Comparison of ENCODE assay signal across 30 cellular contexts in the genomic region with DNA sequence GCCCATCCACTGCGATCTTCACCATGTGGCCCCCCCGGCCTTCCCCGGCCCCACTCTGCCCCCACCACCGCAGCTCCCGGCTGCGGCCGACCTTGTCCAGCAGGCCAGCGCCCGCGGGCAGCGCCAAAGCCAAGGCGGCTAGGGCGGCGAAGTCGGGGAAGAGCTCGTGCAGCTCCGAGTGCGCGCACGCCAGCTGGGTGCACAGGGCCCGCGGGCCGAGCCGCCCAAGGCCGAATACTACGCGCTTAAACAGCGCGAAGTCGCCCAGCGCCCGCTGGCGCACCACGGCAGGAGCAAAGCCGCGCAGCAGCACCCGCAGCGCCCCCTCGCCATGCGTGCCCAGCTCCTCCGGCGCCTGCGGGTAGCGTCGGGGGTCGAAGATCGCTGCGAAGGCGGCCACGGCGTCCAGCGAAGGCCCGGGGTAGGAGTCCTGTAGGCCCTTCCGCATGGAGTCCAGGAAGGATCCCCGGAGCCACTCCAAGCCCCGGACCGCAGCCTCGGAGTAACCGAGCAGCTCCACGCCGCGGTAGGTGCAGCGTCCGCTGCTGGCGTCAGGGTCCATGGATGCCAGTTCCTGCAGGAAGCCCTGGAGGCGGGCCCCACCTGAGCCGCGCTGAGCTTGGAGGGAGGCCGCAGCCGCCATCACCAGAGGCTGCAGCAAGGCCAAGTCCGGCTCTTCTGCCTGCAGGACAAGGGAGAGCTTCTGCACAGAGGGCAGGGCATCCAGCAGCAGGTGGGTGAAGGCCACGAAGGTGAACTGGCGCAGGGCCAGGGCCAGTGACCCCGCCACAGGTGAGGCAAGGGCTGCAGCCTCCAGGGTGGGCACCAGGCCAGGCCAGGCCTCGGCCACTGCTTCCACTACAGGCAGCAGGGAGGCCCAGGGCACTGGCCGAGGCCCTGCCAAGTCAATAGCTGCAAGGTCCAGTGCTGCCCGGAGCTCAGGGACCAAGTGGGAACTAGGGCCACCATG. TPM values are rescaled to one million over a fixed set of nuclear protein-coding genes. Genes with fewer than 3 reads are reported as not detected.
DNase-seq lines count a peak whose midpoint lies in the region; ATAC-seq, FAIRE-seq and TF ChIP-seq lines count a peak whose summit lies in the region.
"Had no signal": no experiment of that assay in that cellular context is flagged by ENCODE, and none has a peak within 500 bp of the region (broad histone marks: within the 10 kb centered on the region; RNA-seq: fewer than 3 reads in every experiment).

No MANE protein-coding gene starts in this region.

- POLR2A ChIA-PET in activated naive CD8-positive, alpha-beta T cell treated with anti-CD3 and anti-CD28 coated beads, Interleukin-2, amount 10 ng/mL, durations not matched to agents 7 days and 5 days (lab: Charles Lee), result interaction anchor here (1.1 to 2.7 kb wide), 2 partner anchors 22 to 72 kb away, joined by 5 to 8 read pairs; a partner anchor contains a TSS
- POLR2A ChIA-PET in CD4-positive, alpha-beta T cell (lab: Charles Lee), result interaction anchor here (0.8 kb wide), 1 partner anchor 22 kb away, joined by 3 read pairs; a partner anchor contains a TSS

- TF ChIP-seq CTCF in left lung (IDR thresholded peaks at IDR 0.05) (no peak), upper lobe of right lung (IDR thresholded peaks at IDR 0.05) (no peak)
- no peak for TF ChIP-seq CTCF in CD4-positive, alpha-beta T cell (IDR thresholded peaks at IDR 0.05)

- H3K27me3 ChIP-seq in left lung (peaks cover 4 to 18% of the 10 kb centered on the region in 2 donors), upper lobe of right lung (no peaks in the 10 kb centered on the region)
- peaks cover 4% of the 10 kb centered on the region for H3K27me3 ChIP-seq in CD4-positive, alpha-beta T cell (ENCODE audit: control insufficient read depth, insufficient read depth, low read length)
- H3K27me3 ChIP-seq: body of pancreas, colonic mucosa, pancreas had no signal

- H3K27ac ChIP-seq in left lung, result no peak overlapping the region
- no peak overlapping the region for H3K27ac ChIP-seq in upper lobe of right lung
- no peak overlapping the region for H3K27ac ChIP-seq in CD4-positive, alpha-beta T cell (ENCODE audit: low read depth, low read length)
- H3K27ac ChIP-seq: body of pancreas, colonic mucosa, epithelial cell of prostate, GM23248, HL-60, pancreas had no signal

- H3K4me3 ChIP-seq in left lung (no peak overlapping the region), upper lobe of right lung (no peak overlapping the region)
- H3K4me3 ChIP-seq: body of pancreas, colonic mucosa, GM12878, GM23248, pancreas had no signal

- no peaks in the 10 kb centered on the region for H3K9me3 Mint-ChIP-seq in activated naive CD8-positive, alpha-beta T cell treated with anti-CD3 and anti-CD28 coated beads, Interleukin-2, amount 10 ng/mL, durations not matched to agents 7 days and 5 days
- no peaks in the 10 kb centered on the region for H3K9me3 Mint-ChIP-seq in activated naive CD8-positive, alpha-beta T cell treated with anti-CD3 and anti-CD28 coated beads, Interleukin-2, amount 50 U/mL, for 24 hours
- no peaks in the 10 kb centered on the region for H3K9me3 Mint-ChIP-seq in dendritic cell treated with granulocyte-macrophage colony-stimulating factor and Interleukin-4, amounts not matched to agents 40 ng/mL and 50 ng/mL, for 4 days
- H3K9me3 Mint-ChIP-seq in CD4-positive, alpha-beta T cell, result no peaks in the 10 kb centered on the region
- H3K9me3 Mint-ChIP-seq: activated naive CD4-positive, alpha-beta T cell treated with anti-CD3 and anti-CD28 coated beads, Interleukin-2, amount 50 U/mL, for 24 hours; naive thymus-derived CD4-positive, alpha-beta T cell had no signal

- ATAC-seq in activated naive CD8-positive, alpha-beta T cell treated with anti-CD3 and anti-CD28 coated beads, Interleukin-2, amount 10 ng/mL, durations not matched to agents 7 days and 5 days (ENCODE audit: low read depth), result no peak
- ATAC-seq in activated naive CD8-positive, alpha-beta T cell treated with anti-CD3 and anti-CD28 coated beads, Interleukin-2, amount 50 U/mL, for 24 hours, result no peak
- peak; percentile 21 for ATAC-seq in left lung
- peak; percentile 30 for ATAC-seq in upper lobe of right lung
- no peak for ATAC-seq in CD4-positive, alpha-beta T cell (ENCODE audit: poor library complexity)
- ATAC-seq in HG03354 (IDR thresholded peaks at IDR 0.05; ENCODE audit: poor library complexity, severe bottlenecking, unreplicated experiment), result no peak
- ATAC-seq: body of pancreas; GM12878; naive thymus-derived CD4-positive, alpha-beta T cell; pancreas had no signal

- no peaks in the 10 kb centered on the region for H3K36me3 ChIP-seq in left lung
- H3K36me3 ChIP-seq in upper lobe of right lung, result no peaks in the 10 kb centered on the region
- H3K36me3 ChIP-seq: colonic mucosa, pancreas had no signal

- intact Hi-C loops in dendritic cell treated with granulocyte-macrophage colony-stimulating factor and Interleukin-4, amounts not matched to agents 40 ng/mL and 50 ng/mL, for 4 days (cut with micrococcal nuclease), result no loop called here
- intact Hi-C loops in left lung (cut with DNase I) (no loop called here), upper lobe of right lung (cut with DNase I) (no loop called here)
- intact Hi-C loops in CD4-positive, alpha-beta T cell (cut with DNase I, micrococcal nuclease), result no loop called here

- no peaks in the 10 kb centered on the region for H3K36me3 Mint-ChIP-seq in activated naive CD8-positive, alpha-beta T cell treated with anti-CD3 and anti-CD28 coated beads, Interleukin-2, amount 10 ng/mL, durations not matched to agents 7 days and 5 days
- H3K36me3 Mint-ChIP-seq in activated naive CD8-positive, alpha-beta T cell treated with anti-CD3 and anti-CD28 coated beads, Interleukin-2, amount 50 U/mL, for 24 hours (ENCODE audit: low read depth), result no peaks in the 10 kb centered on the region
- no peaks in the 10 kb centered on the region for H3K36me3 Mint-ChIP-seq in dendritic cell treated with granulocyte-macrophage colony-stimulating factor and Interleukin-4, amounts not matched to agents 40 ng/mL and 50 ng/mL, for 4 days (ENCODE audit: low read depth)
- H3K36me3 Mint-ChIP-seq in CD4-positive, alpha-beta T cell (ENCODE audit: low read depth), result no peaks in the 10 kb centered on the region
- H3K36me3 Mint-ChIP-seq: activated naive CD4-positive, alpha-beta T cell treated with anti-CD3 and anti-CD28 coated beads, Interleukin-2, amount 50 U/mL, for 24 hours; naive thymus-derived CD4-positive, alpha-beta T cell had no signal

- H3K27me3 Mint-ChIP-seq in activated naive CD8-positive, alpha-beta T cell treated with anti-CD3 and anti-CD28 coated beads, Interleukin-2, amount 10 ng/mL, durations not matched to agents 7 days and 5 days, result peaks cover 10% of the 10 kb centered on the region
- H3K27me3 Mint-ChIP-seq in activated naive CD8-positive, alpha-beta T cell treated with anti-CD3 and anti-CD28 coated beads, Interleukin-2, amount 50 U/mL, for 24 hours, result peaks cover 16% of the 10 kb centered on the region
- H3K27me3 Mint-ChIP-seq in dendritic cell treated with granulocyte-macrophage colony-stimulating factor and Interleukin-4, amounts not matched to agents 40 ng/mL and 50 ng/mL, for 4 days, result peaks cover 20% of the 10 kb centered on the region
- peaks cover 19% of the 10 kb centered on the region for H3K27me3 Mint-ChIP-seq in CD4-positive, alpha-beta T cell

- peak overlapping the region; percentile 28 for H3K4me3 Mint-ChIP-seq in activated naive CD8-positive, alpha-beta T cell treated with anti-CD3 and anti-CD28 coated beads, Interleukin-2, amount 10 ng/mL, durations not matched to agents 7 days and 5 days
- H3K4me3 Mint-ChIP-seq in activated naive CD8-positive, alpha-beta T cell treated with anti-CD3 and anti-CD28 coated beads, Interleukin-2, amount 50 U/mL, for 24 hours, result no peak overlapping the region
- peak overlapping the region; percentile 58 for H3K4me3 Mint-ChIP-seq in dendritic cell treated with granulocyte-macrophage colony-stimulating factor and Interleukin-4, amounts not matched to agents 40 ng/mL and 50 ng/mL, for 4 days
- H3K4me3 Mint-ChIP-seq in CD4-positive, alpha-beta T cell, result no peak overlapping the region
- H3K4me3 Mint-ChIP-seq: activated naive CD4-positive, alpha-beta T cell treated with anti-CD3 and anti-CD28 coated beads, Interleukin-2, amount 50 U/mL, for 24 hours had no signal

- peaks cover 4 to 8% of the 10 kb centered on the region in 2 donors for H3K4me1 ChIP-seq in left lung
- no peaks in the 10 kb centered on the region for H3K4me1 ChIP-seq in upper lobe of right lung
- H3K4me1 ChIP-seq: colonic mucosa had no signal

- H3K4me1 Mint-ChIP-seq in activated naive CD8-positive, alpha-beta T cell treated with anti-CD3 and anti-CD28 coated beads, Interleukin-2, amount 10 ng/mL, durations not matched to agents 7 days and 5 days, result no peaks in the 10 kb centered on the region
- no peaks in the 10 kb centered on the region for H3K4me1 Mint-ChIP-seq in activated naive CD8-positive, alpha-beta T cell treated with anti-CD3 and anti-CD28 coated beads, Interleukin-2, amount 50 U/mL, for 24 hours
- H3K4me1 Mint-ChIP-seq in dendritic cell treated with granulocyte-macrophage colony-stimulating factor and Interleukin-4, amounts not matched to agents 40 ng/mL and 50 ng/mL, for 4 days (ENCODE audit: low read depth), result no peaks in the 10 kb centered on the region
- H3K4me1 Mint-ChIP-seq in CD4-positive, alpha-beta T cell (ENCODE audit: low read depth), result no peaks in the 10 kb centered on the region
- H3K4me1 Mint-ChIP-seq: activated naive CD4-positive, alpha-beta T cell treated with anti-CD3 and anti-CD28 coated beads, Interleukin-2, amount 50 U/mL, for 24 hours; naive thymus-derived CD4-positive, alpha-beta T cell had no signal

- H3K27ac Mint-ChIP-seq in activated naive CD8-positive, alpha-beta T cell treated with anti-CD3 and anti-CD28 coated beads, Interleukin-2, amount 10 ng/mL, durations not matched to agents 7 days and 5 days, result no peak overlapping the region
- no peak overlapping the region for H3K27ac Mint-ChIP-seq in activated naive CD8-positive, alpha-beta T cell treated with anti-CD3 and anti-CD28 coated beads, Interleukin-2, amount 50 U/mL, for 24 hours
- no peak overlapping the region for H3K27ac Mint-ChIP-seq in dendritic cell treated with granulocyte-macrophage colony-stimulating factor and Interleukin-4, amounts not matched to agents 40 ng/mL and 50 ng/mL, for 4 days
- no peak overlapping the region for H3K27ac Mint-ChIP-seq in CD4-positive, alpha-beta T cell
- H3K27ac Mint-ChIP-seq: activated naive CD4-positive, alpha-beta T cell treated with anti-CD3 and anti-CD28 coated beads, Interleukin-2, amount 50 U/mL, for 24 hours; naive thymus-derived CD4-positive, alpha-beta T cell had no signal

- CTCF ChIA-PET in CD4-positive, alpha-beta T cell (lab: Charles Lee), result no interaction called here

- no peak for DNase-seq in activated naive CD8-positive, alpha-beta T cell treated with anti-CD3 and anti-CD28 coated beads, Interleukin-2, amount 10 ng/mL, durations not matched to agents 7 days and 5 days
- no peak for DNase-seq in activated naive CD8-positive, alpha-beta T cell treated with anti-CD3 and anti-CD28 coated beads, Interleukin-2, amount 50 U/mL, for 24 hours
- DNase-seq in left lung (peak in 1 of 2 donors; percentile 77), upper lobe of right lung (no peak), GM19239 (ENCODE audit: insufficient read length, low spot score) (no peak)
- DNase-seq in CD4-positive, alpha-beta T cell, result no peak
- DNase-seq: activated CD4-positive, CD25-positive, alpha-beta regulatory T cell treated with anti-CD3 and anti-CD28 coated beads, Interleukin-2, amount 50 U/mL, for 72 hours; activated CD8-positive, alpha-beta memory T cell treated with anti-CD3 and anti-CD28 coated beads for 24 hours; activated T-cell treated with anti-CD3 and anti-CD28 coated beads, Interleukin-2, amount 50 U/mL, for 48 hours; body of pancreas; colonic mucosa; foreskin melanocyte; GM23248; mesendoderm; naive thymus-derived CD4-positive, alpha-beta T cell; NCI-H1436; NCI-H526; stimulated activated CD4-positive, alpha-beta T cell treated with anti-CD3 and anti-CD28 coated beads, Interleukin-1b, Interleukin-23, amount 100 ng/mL, for 48 hours; stimulated activated naive CD4-positive, alpha-beta T cell; trophoblast cell had no signal

- FAIRE-seq in GM19239 (lab: Jason Lieb, UNC), result no peak
- FAIRE-seq: A204.1, GM12878, keratinocyte, pancreas had no signal

- H3K9me3 ChIP-seq in left lung (no peaks in the 10 kb centered on the region), upper lobe of right lung (no peaks in the 10 kb centered on the region)
- H3K9me3 ChIP-seq in CD4-positive, alpha-beta T cell (ENCODE audit: control insufficient read depth, low read length), result no peaks in the 10 kb centered on the region
- H3K9me3 ChIP-seq: body of pancreas, colonic mucosa, pancreas had no signal

RNA-seq across cellular contexts. Expression of a gene that starts 10.3 kb away (rescaled TPM):
- total RNA-seq in activated naive CD8-positive, alpha-beta T cell treated with anti-CD3 and anti-CD28 coated beads, Interleukin-2, amount 10 ng/mL, durations not matched to agents 7 days and 5 days, result under 1 TPM; 0.53 to 0.91 TPM
- 1 to 10 TPM in 1 of 2 donors, under 1 TPM in 1; 0.58 to 1.2 TPM for total RNA-seq in left lung
- 0.72 TPM for total RNA-seq in upper lobe of right lung
- total RNA-seq in CD4-positive, alpha-beta T cell, result under 1 TPM; 0.42 to 0.55 TPM
- total RNA-seq: GM23248 had no signal

RNA-seq across cellular contexts. Expression of a gene that starts 20.2 kb away (rescaled TPM):
- total RNA-seq in activated naive CD8-positive, alpha-beta T cell treated with anti-CD3 and anti-CD28 coated beads, Interleukin-2, amount 10 ng/mL, durations not matched to agents 7 days and 5 days, result 10 to 100 TPM; 19.8 to 27.2 TPM
- 10 to 100 TPM; 29.6 to 32.3 TPM for total RNA-seq in left lung
- 28.8 TPM for total RNA-seq in upper lobe of right lung
- total RNA-seq in CD4-positive, alpha-beta T cell, result 10 to 100 TPM; 12.5 to 12.9 TPM

RNA-seq across cellular contexts. Expression of a gene that starts 22.8 kb away (rescaled TPM):
- total RNA-seq in activated naive CD8-positive, alpha-beta T cell treated with anti-CD3 and anti-CD28 coated beads, Interleukin-2, amount 10 ng/mL, durations not matched to agents 7 days and 5 days, result 10 to 100 TPM; 86.7 to 93.7 TPM
- total RNA-seq in left lung (10 to 100 TPM; 62.1 to 82.0 TPM), upper lobe of right lung (75.9 TPM)
- 100 to 1,000 TPM; 117 to 140 TPM for total RNA-seq in CD4-positive, alpha-beta T cell

RNA-seq across cellular contexts. Expression of a gene that starts 58.2 kb away (rescaled TPM):
- under 1 TPM; 0.40 to 0.58 TPM for total RNA-seq in activated naive CD8-positive, alpha-beta T cell treated with anti-CD3 and anti-CD28 coated beads, Interleukin-2, amount 10 ng/mL, durations not matched to agents 7 days and 5 days
- total RNA-seq in left lung (under 1 TPM; 0.31 to 0.50 TPM), upper lobe of right lung (0.78 TPM)
- total RNA-seq in CD4-positive, alpha-beta T cell, result under 1 TPM in 1 of 2 experiments, not detected in 1; 0.20 TPM
- total RNA-seq: GM12878, GM23248, M059J had no signal

Comparison
In these comparisons a context has a peak if more than half of its experiments do, and no peak if none do; other contexts are left out.
1. H3K4me3 Mint-ChIP-seq: peak in activated naive CD8-positive, alpha-beta T cell treated with anti-CD3 and anti-CD28 coated beads, Interleukin-2, amount 10 ng/mL, durations not matched to agents 7 days and 5 days (single experiment) and dendritic cell treated with granulocyte-macrophage colony-stimulating factor and Interleukin-4, amounts not matched to agents 40 ng/mL and 50 ng/mL, for 4 days (single experiment); none in activated naive CD8-positive, alpha-beta T cell treated with anti-CD3 and anti-CD28 coated beads, Interleukin-2, amount 50 U/mL, for 24 hours (single experiment) and CD4-positive, alpha-beta T cell (single experiment).
2. ATAC-seq: peak in left lung (single experiment) and upper lobe of right lung (single experiment); none in activated naive CD8-positive, alpha-beta T cell treated with anti-CD3 and anti-CD28 coated beads, Interleukin-2, amount 10 ng/mL, durations not matched to agents 7 days and 5 days (single experiment), activated naive CD8-positive, alpha-beta T cell treated with anti-CD3 and anti-CD28 coated beads, Interleukin-2, amount 50 U/mL, for 24 hours (single experiment), CD4-positive, alpha-beta T cell (single experiment) and HG03354 (single experiment).